27 cellular contexts compared by ENCODE assay signal in the genomic region with DNA sequence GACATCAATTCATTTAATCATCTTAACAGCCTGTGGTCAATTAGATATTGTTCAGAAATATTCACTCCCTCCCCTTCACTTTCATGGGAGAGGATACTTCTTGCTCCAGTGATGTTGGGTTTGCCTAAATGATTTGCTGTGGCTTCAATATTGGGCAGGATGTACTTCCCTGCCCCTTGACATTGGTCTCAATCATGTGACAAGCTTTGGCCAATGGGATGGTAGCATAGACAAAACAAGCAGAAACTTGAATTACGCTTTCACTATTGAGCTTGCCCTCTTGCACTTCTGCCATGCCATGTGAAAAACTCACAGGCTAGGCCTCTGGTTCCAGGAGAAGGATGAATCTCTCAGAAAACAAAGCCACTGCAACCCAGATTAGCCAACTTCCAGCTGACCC. TPM values are rescaled to one million over a fixed set of nuclear protein-coding genes. Genes with fewer than 3 reads are reported as not detected.
DNase-seq lines count a peak whose midpoint lies in the region; ATAC-seq, FAIRE-seq and TF ChIP-seq lines count a peak whose summit lies in the region.
"Had no signal": no experiment of that assay in that cellular context is flagged by ENCODE, and none has a peak within 500 bp of the region (broad histone marks: within the 10 kb centered on the region; RNA-seq: fewer than 3 reads in every experiment).

No MANE protein-coding gene starts in this region.

- TF ChIP-seq CTCF in OCI-LY7 (conservative IDR thresholded peaks at IDR 0.05; ENCODE audit: low read length), result no peak
- TF ChIP-seq CTCF in H1 (IDR thresholded peaks at IDR 0.05; ENCODE audit: control extremely low read depth in 1 of 3, insufficient read depth in 1 of 3, low read depth in 1 of 3, low read length in 3 of 3), result no peak
- no peak for TF ChIP-seq CTCF in adrenal gland (IDR thresholded peaks at IDR 0.05)

- H3K4me2 ChIP-seq in OCI-LY7 (ENCODE audit: low read length) (no peak overlapping the region), H1 (ENCODE audit: insufficient read depth in 1 of 2, low read depth in 2 of 2, low read length in 2 of 2) (no peak overlapping the region)
- H3K4me2 ChIP-seq: BLaER1 had no signal

- 100% methylated on average over 1 of the region's 1 CpG; no CpG with 5 or more reads in 1 of the 2 experiments for WGBS in H1 (ENCODE audit: extremely low coverage in 1 of 2, insufficient coverage in 1 of 2, insufficient read length in 1 of 2, insufficient replicate concordance in 2 of 2, low coverage in 1 of 2, low lambda C conversion rate in 2 of 2, missing lambda C conversion rate in 1 of 2), 2 experiments
- WGBS in adrenal gland, 4 donors, result 100% methylated on average over 1 of the region's 1 CpG

- H3K18ac ChIP-seq in H1 (ENCODE audit: extremely low read depth, low read length), result no peak overlapping the region

- H3K79me2 ChIP-seq in OCI-LY7 (ENCODE audit: insufficient read depth, low read depth, low read length), result no peaks in the 10 kb centered on the region
- no peaks in the 10 kb centered on the region for H3K79me2 ChIP-seq in H1 (ENCODE audit: control insufficient read depth in 1 of 2, insufficient read depth in 2 of 2, low read length in 2 of 2)

- H4K20me1 ChIP-seq in OCI-LY7 (ENCODE audit: insufficient read depth, low read length) (no peaks in the 10 kb centered on the region), H1 (replicated peaks in 1 of 2; ENCODE audit: control insufficient read depth in 1 of 2, insufficient read depth in 2 of 2, low read length in 2 of 2) (no peaks in the 10 kb centered on the region)
- H4K20me1 ChIP-seq: BLaER1 had no signal

- no peak overlapping the region for H4K5ac ChIP-seq in H1 (ENCODE audit: insufficient read length, low read depth, low read length)

- H3K27ac ChIP-seq in OCI-LY7 (ENCODE audit: low read depth, low read length, poor library complexity, severe bottlenecking) (no peak overlapping the region), H1 (ENCODE audit: low read depth, low read length) (no peak overlapping the region), adrenal gland (no peak overlapping the region)
- H3K27ac ChIP-seq: BLaER1 had no signal

- H2BK12ac ChIP-seq in H1 (ENCODE audit: low read depth, low read length), result no peak overlapping the region

- H3K27me3 ChIP-seq in H1 (replicated peaks in 1 of 4; ENCODE audit: control insufficient read depth in 3 of 4, extremely low read depth in 1 of 4, insufficient read depth in 3 of 4, low read length in 3 of 4) (peaks cover 0 to 1% (median 0%) of the 10 kb centered on the region in 4 experiments; a peak in 1 of 7 replicates), adrenal gland (no peaks in the 10 kb centered on the region)
- H3K27me3 ChIP-seq: BE2C, BLaER1 had no signal

- intact Hi-C loops in OCI-LY7 (cut with micrococcal nuclease; ENCODE audit: unreplicated experiment) (no loop called here), adrenal gland (cut with DNase I) (no loop called here)

- no peak overlapping the region for H3K23ac ChIP-seq in H1 (ENCODE audit: insufficient read length)

- H3K9ac ChIP-seq in H1 (replicated peaks in 1 of 4; ENCODE audit: extremely low read depth in 1 of 4, low read depth in 3 of 4, low read length in 3 of 4), result no peak overlapping the region
- H3K9ac ChIP-seq: BLaER1 had no signal

- H3K56ac ChIP-seq in H1 (replicated peaks; ENCODE audit: insufficient read length, low read depth, low read length), result no peak overlapping the region

- FAIRE-seq in H1 (lab: Jason Lieb, UNC) (no peak), frontal cortex (lab: Jason Lieb, UNC) (no peak)
- FAIRE-seq: A204.1, GM12878, GM12892, GM19239 had no signal

- H3K36me3 ChIP-seq in OCI-LY7 (ENCODE audit: insufficient read depth, low read length) (no peaks in the 10 kb centered on the region), H1 (ENCODE audit: control insufficient read depth in 2 of 4, insufficient read depth in 4 of 4, low read length in 3 of 4) (no peaks in the 10 kb centered on the region), adrenal gland (replicated peaks in 1 of 2) (no peaks in the 10 kb centered on the region)
- H3K36me3 ChIP-seq: BE2C, BLaER1 had no signal

- POLR2A ChIA-PET in OCI-LY7 (lab: Charles Lee), result no interaction called here
- POLR2A ChIA-PET in H1 (lab: Charles Lee; ENCODE audit: partially characterized antibody), result interaction anchor here (0.5 kb wide), 1 partner anchor 42 kb away, joined by 3 read pairs; a partner anchor contains a TSS

- H2AK5ac ChIP-seq in H1 (ENCODE audit: low read depth, low read length), result no peak overlapping the region

- H4K8ac ChIP-seq in H1 (ENCODE audit: extremely low read depth, insufficient read depth, low read length), result no peak overlapping the region

- ATAC-seq in GM18867 (IDR thresholded peaks at IDR 0.05; ENCODE audit: unreplicated experiment), result no peak
- ATAC-seq: GM12878 had no signal

- H3K4ac ChIP-seq in H1 (replicated peaks; ENCODE audit: insufficient read length, low read depth, low read length), result no peak overlapping the region

- H3K9me3 ChIP-seq in OCI-LY7 (ENCODE audit: low read length), result no peaks in the 10 kb centered on the region; the same call in 1 of the 2 replicates
- peaks cover 2 to 7% of the 10 kb centered on the region in 2 experiments; a peak in 3 of 4 replicates for H3K9me3 ChIP-seq in H1 (ENCODE audit: insufficient read depth in 2 of 2, low read depth in 1 of 2, low read length in 1 of 2)
- no peaks in the 10 kb centered on the region for H3K9me3 ChIP-seq in adrenal gland (replicated peaks in 1 of 3)
- H3K9me3 ChIP-seq: BE2C had no signal

- no peak overlapping the region for H4K91ac ChIP-seq in H1 (replicated peaks; ENCODE audit: insufficient read length, low read length)

- H3K14ac ChIP-seq in H1 (ENCODE audit: insufficient read length), result no peak overlapping the region

- no peak overlapping the region for H2BK15ac ChIP-seq in H1 (ENCODE audit: low read length)

- TF ChIP-seq POLR2A in H1 (IDR thresholded peaks at IDR 0.05; ENCODE audit: control extremely low read depth in 1 of 2, low read depth in 2 of 2, low read length in 2 of 2) (no peak), adrenal gland (IDR thresholded peaks at IDR 0.05) (no peak)

- H3K4me3 ChIP-seq in OCI-LY7 (ENCODE audit: low read depth, low read length, poor library complexity, severe bottlenecking) (no peak overlapping the region), H1 (ENCODE audit: extremely low read depth in 1 of 4, insufficient read depth in 2 of 4, low read depth in 3 of 4, low read length in 4 of 4) (no peak overlapping the region), adrenal gland (no peak overlapping the region)
- H3K4me3 ChIP-seq: BLaER1, GM12878 had no signal

- H3K9me2 ChIP-seq in OCI-LY7 (ENCODE audit: insufficient read depth, low read length), result no peaks in the 10 kb centered on the region

- no TSS peak for BruUV-seq in OCI-LY7 (replicated peaks; lab: Mats Ljungman, UMichigan)

- TF ChIP-seq RAD21 in H1 (IDR thresholded peaks at IDR 0.05 in 1 of 2, conservative IDR thresholded peaks at IDR 0.05 in 1 of 2; ENCODE audit: low read depth in 2 of 2, low read length in 2 of 2), result no peak

- H3K23me2 ChIP-seq in H1 (ENCODE audit: low read depth, low read length), result no peaks in the 10 kb centered on the region

- CTCF ChIA-PET in OCI-LY7 (lab: Charles Lee; ENCODE audit: unreplicated experiment) (no interaction called here), H1 (lab: Charles Lee; ENCODE audit: partially characterized antibody) (no interaction called here)

- H2BK20ac ChIP-seq in H1 (ENCODE audit: low read length), result no peak overlapping the region

- no peak for TF ChIP-seq EP300 in H1 (IDR thresholded peaks at IDR 0.05; ENCODE audit: borderline replicate concordance in 1 of 2, low read depth in 2 of 2, low read length in 2 of 2)

- peak; percentile 28 for DNase-seq in NAMALWA (ENCODE audit: low spot score)
- DNase-seq in OCI-LY7 (ENCODE audit: low spot score), result no peak
- no peak for DNase-seq in H1 (ENCODE audit: low read depth in 1 of 2, low spot score in 2 of 2)
- no peak for DNase-seq in adrenal gland
- no peak for DNase-seq in stimulated activated CD4-positive, alpha-beta T cell treated with anti-CD3 and anti-CD28 coated beads, Interleukin-12 subunit alpha, Interleukin-12 subunit beta, amount 100 ng/mL, for 4 hours
- DNase-seq in frontal cortex (ENCODE audit: low spot score in 2 of 2), result no peak
- DNase-seq: 8988T; ACHN; BE2C; C1 segment of cervical spinal cord; CD4-positive, alpha-beta memory T cell; CD4-positive, CD25-positive, alpha-beta regulatory T cell; CD8-positive, alpha-beta memory T cell; COR-L47; DMS 273 treated with DMSO at 0.1 percent for 48 hours; DMS153; DMS53; DMS79; DND-41; EL; GDM1 had no signal

- H2BK5ac ChIP-seq in H1 (ENCODE audit: low read depth, low read length), result no peak overlapping the region

- no peak overlapping the region for H2BK120ac ChIP-seq in H1 (replicated peaks; ENCODE audit: low read depth, low read length)

- H3K79me1 ChIP-seq in H1 (ENCODE audit: low read depth, low read length), result no peaks in the 10 kb centered on the region

- H3K4me1 ChIP-seq in OCI-LY7 (ENCODE audit: insufficient read depth, low read length, poor library complexity, severe bottlenecking), result no peaks in the 10 kb centered on the region
- no peaks in the 10 kb centered on the region for H3K4me1 ChIP-seq in H1 (replicated peaks in 1 of 4; ENCODE audit: control insufficient read depth in 3 of 4, insufficient read depth in 4 of 4, low read length in 3 of 4)
- no peaks in the 10 kb centered on the region for H3K4me1 ChIP-seq in adrenal gland (replicated peaks in 1 of 2)
- H3K4me1 ChIP-seq: BE2C, BLaER1 had no signal

- H2AFZ ChIP-seq in OCI-LY7 (ENCODE audit: low read length), result 0 out of 2 replicates have a peak overlapping the region, but pooled peaks have one; percentile 1
- H2AFZ ChIP-seq in H1 (ENCODE audit: low read length), result 0 out of 2 replicates have a peak overlapping the region, but pooled peaks have one; percentile 21

TF ChIP-seq in H1, 55 proteins besides CTCF, POLR2A, EP300 and RAD21 (continues in another document):
- TF ChIP-seq KDM1A (IDR thresholded peaks at IDR 0.05; ENCODE audit: borderline replicate concordance, low read length), result no peak
- no peak for TF ChIP-seq SIX5 (IDR thresholded peaks at IDR 0.05; ENCODE audit: low read depth, low read length)
- no peak for TF ChIP-seq FOSL1 (IDR thresholded peaks at IDR 0.05; ENCODE audit: insufficient read depth, low read depth, low read length)

RNA-seq across cellular contexts. Expression of a gene that starts 42.2 kb away (rescaled TPM):
- total RNA-seq in OCI-LY7 (2014; rRNA removed; shearing (Covaris generic)), result 65.7 and 93.5 TPM in 2 replicates
- total RNA-seq in OCI-LY7 (2022) (122 and 123 TPM in 2 replicates), adrenal gland (100 to 1,000 TPM in 5 of 8 donors, 10 to 100 TPM in 3; 84.1 to 135 (median 104) TPM), frontal cortex (190 TPM)
- total RNA-seq in H1 (2021; fragmentation: NEBNext Ultra II Directional; extraction: Animal tissue kit (Norgen Biotek cat#: 25700)), result 131 and 134 TPM in 2 replicates
- polyA plus RNA-seq in H1 (2011; rRNA removed) (34.2 and 43.5 TPM in 2 replicates), adrenal gland (100 to 1,000 TPM in 1 of 3 donors, 10 to 100 TPM in 2; 38.0 to 141 (median 41.4) TPM)
- 53.5 TPM for polyA plus RNA-seq in H1 (2011; cell fraction: cytosol; rRNA removed)
- polyA plus RNA-seq in H1 (2011; cell fraction: nucleus; rRNA removed), result 26.1 TPM
- 43.7 to 95.2 TPM (median 53.1 TPM) in 4 replicates for polyA plus RNA-seq in H1 (2012, experiment 1 of 2)
- polyA plus RNA-seq in H1 (2012, experiment 2 of 2), result 5.7 TPM
- 201 TPM for polyA plus RNA-seq in H1 (2013, experiment 1 of 2)
- 213 TPM for polyA plus RNA-seq in H1 (2013, experiment 2 of 2)
- 96.8 and 163 TPM in 2 replicates for polyA minus RNA-seq in H1 (2011; rRNA and poly(A)+ RNA removed)
- polyA minus RNA-seq in H1 (2011; cell fraction: cytosol; rRNA and poly(A)+ RNA removed), result 61.3 TPM
- 84.5 TPM for polyA minus RNA-seq in H1 (2011; cell fraction: nucleus; rRNA and poly(A)+ RNA removed)
